8 cellular contexts compared by ENCODE assay signal in genomic region chr12:68933564-68933893, GRCh38. TPM values are rescaled to one million over a fixed set of nuclear protein-coding genes. Genes with fewer than 3 reads are reported as not detected.
A peak's percentile ranks its signal among the peaks of the same experiment; 100 is the strongest.
DNase-seq lines count a peak whose midpoint lies in the region; ATAC-seq and TF ChIP-seq lines count a peak whose summit lies in the region.

No MANE protein-coding gene starts in this region.

- no peak for DNase-seq in CD4-positive, alpha-beta T cell
- DNase-seq in SK-N-MC (ENCODE audit: low read depth, low spot score) (no peak), fibroblast of pulmonary artery (ENCODE audit: low read depth) (no peak), omental fat pad (ENCODE audit: low spot score) (no peak), DMS53 treated with DMSO at 0.1 percent for 48 hours (lab: John Stamatoyannopoulos, UW; ENCODE audit: unreplicated experiment) (no peak), SKM-1 treated with dmso at 0.1 percent for 144 hours (lab: John Stamatoyannopoulos, UW; ENCODE audit: unreplicated experiment) (no peak)

- POLR2A ChIA-PET in CD4-positive, alpha-beta T cell (lab: Charles Lee): interaction anchor here (1.9 kb wide), 1 partner anchor 126 kb away, joined by 4 read pairs; the partner anchor contains the start of gene MDM2

- CTCF ChIA-PET in CD4-positive, alpha-beta T cell (lab: Charles Lee): no interaction called here

- H3K9me3 Mint-ChIP-seq in CD4-positive, alpha-beta T cell: no peaks in the 10 kb centered on the region

- no peak overlapping the region for H3K27ac Mint-ChIP-seq in CD4-positive, alpha-beta T cell

- peak overlapping the region; percentile 71 for H3K4me3 ChIP-seq in SK-N-MC
- H3K4me3 ChIP-seq in fibroblast of pulmonary artery (replicated peaks; ENCODE audit: low read depth, low read length): peak overlapping the region; percentile 57

- H3K4me3 Mint-ChIP-seq in CD4-positive, alpha-beta T cell: peak overlapping the region; percentile 66

- no peak overlapping the region for H3K9ac ChIP-seq in SK-N-MC (ENCODE audit: insufficient read length)

- H3K36me3 ChIP-seq in SK-N-MC (ENCODE audit: insufficient read depth, low read length): no peaks in the 10 kb centered on the region

- no peaks in the 10 kb centered on the region for H3K36me3 Mint-ChIP-seq in CD4-positive, alpha-beta T cell (ENCODE audit: low read depth)

- intact Hi-C loops in CD4-positive, alpha-beta T cell (cut with DNase I, micrococcal nuclease): loop anchor here in 1 of 2 experiments (5.0 kb wide), 1 partner anchor 804 kb away; the partner anchor contains the start of gene RAB3IP

- peaks cover 18% of the 10 kb centered on the region for H3K27me3 Mint-ChIP-seq in CD4-positive, alpha-beta T cell

- no peaks in the 10 kb centered on the region for H3K9me3 ChIP-seq in CD4-positive, alpha-beta T cell (ENCODE audit: control insufficient read depth, low read length)
- H3K9me3 ChIP-seq in SK-N-MC (ENCODE audit: low read depth, low read length): no peaks in the 10 kb centered on the region

- ATAC-seq in CD4-positive, alpha-beta T cell (ENCODE audit: poor library complexity): no peak
- peak; percentile 38 for ATAC-seq in omental fat pad (ENCODE audit: low FRiP score)
- ATAC-seq in HG02678 (IDR thresholded peaks at IDR 0.05; ENCODE audit: unreplicated experiment): no peak
- no peak for ATAC-seq in HG02981 (IDR thresholded peaks at IDR 0.05; ENCODE audit: unreplicated experiment)

- peaks cover 7% of the 10 kb centered on the region for H3K27me3 ChIP-seq in CD4-positive, alpha-beta T cell (ENCODE audit: control insufficient read depth, insufficient read depth, low read length)

- TF ChIP-seq CTCF in CD4-positive, alpha-beta T cell (IDR thresholded peaks at IDR 0.05): no peak
- no peak for TF ChIP-seq CTCF in fibroblast of pulmonary artery (IDR thresholded peaks at IDR 0.05; ENCODE audit: low read length, missing control alignments)
- no peak for TF ChIP-seq CTCF in omental fat pad (IDR thresholded peaks at IDR 0.05)

- peaks cover 10% of the 10 kb centered on the region for H3K4me1 Mint-ChIP-seq in CD4-positive, alpha-beta T cell (ENCODE audit: low read depth)

- no peak overlapping the region for H3K27ac ChIP-seq in CD4-positive, alpha-beta T cell (ENCODE audit: low read depth, low read length)
- H3K27ac ChIP-seq in SK-N-MC: no peak overlapping the region

RNA-seq across cellular contexts. Expression of gene CPM, which starts 0.6 kb away (rescaled TPM):
- 1 to 10 TPM; 1.9 to 2.2 TPM for total RNA-seq in CD4-positive, alpha-beta T cell
- 100 to 1,000 TPM; 233 to 478 (median 301) TPM for total RNA-seq in omental fat pad

Comparison
In these comparisons a context has a peak if more than half of its experiments do, and no peak if none do; other contexts are left out.
1. RNA of gene CPM, which starts 0.6 kb away (total RNA-seq): 233 to 478 TPM in omental fat pad; 1.9 to 2.2 TPM in CD4-positive, alpha-beta T cell; every median in the first group is over 10 times any median in the second.